In genomic region chr14:77170045-77170444, GRCh38 we compare ENCODE assay signal across 2 cellular contexts.
A peak's percentile ranks its signal among the peaks of the same experiment; 100 is the strongest.
TF ChIP-seq lines count a peak whose summit lies in the region.

No MANE protein-coding gene starts in this region.

TF ChIP-seq in HepG2, 621 proteins besides CTCF, POLR2A, EP300 and RAD21:
- TF ChIP-seq ZNF317 (CRISPR knock-in tag; IDR thresholded peaks at IDR 0.05), result peak; percentile 93
- no peak for TF ChIP-seq ZNF496 (CRISPR knock-in tag; IDR thresholded peaks at IDR 0.05; ENCODE audit: insufficient replicate concordance)
- TF ChIP-seq HNRNPK (IDR thresholded peaks at IDR 0.05; ENCODE audit: low read depth, low read length, poor library complexity, severe bottlenecking), result no peak

TF ChIP-seq in HEK293, 187 proteins besides CTCF, POLR2A, EP300 and RAD21:
- TF ChIP-seq SETDB1 (IDR thresholded peaks at IDR 0.05; ENCODE audit: insufficient read length, low read length) (peak; percentile 99), ZNF571 (tag by site-specific recombination; IDR thresholded peaks at IDR 0.05) (no peak), ZNF513 (tag by site-specific recombination; IDR thresholded peaks at IDR 0.05) (no peak), ZNF449 (tag by site-specific recombination; IDR thresholded peaks at IDR 0.05) (no peak), ZNF626 (tag by site-specific recombination; IDR thresholded peaks at IDR 0.05) (0 out of 2 replicates have a peak, but pooled peaks have one; percentile 14), RBAK (tag by site-specific recombination; IDR thresholded peaks at IDR 0.05) (no peak), ZNF311 (tag by site-specific recombination; IDR thresholded peaks at IDR 0.05; ENCODE audit: borderline replicate concordance) (no peak), IKZF3 (tag by site-specific recombination; IDR thresholded peaks at IDR 0.05) (no peak), ZBTB10 (tag by site-specific recombination; IDR thresholded peaks at IDR 0.05) (no peak), GLI4 (tag by site-specific recombination; IDR thresholded peaks at IDR 0.05) (no peak), KLF7 (tag by site-specific recombination; IDR thresholded peaks at IDR 0.05; ENCODE audit: borderline replicate concordance) (no peak), ZNF544 (tag by site-specific recombination; IDR thresholded peaks at IDR 0.05) (no peak), ZSCAN18 (tag by site-specific recombination; IDR thresholded peaks at IDR 0.05) (no peak), ZNF138 (tag by site-specific recombination; IDR thresholded peaks at IDR 0.05; ENCODE audit: borderline replicate concordance) (no peak), GLIS1 (tag by site-specific recombination; IDR thresholded peaks at IDR 0.05) (no peak), TRIM28 (IDR thresholded peaks at IDR 0.05; ENCODE audit: borderline replicate concordance, low read length) (peak; percentile 98), ZNF549 (tag by site-specific recombination; IDR thresholded peaks at IDR 0.05) (0 out of 2 replicates have a peak, but pooled peaks have one; percentile 6), ZNF426 (tag by site-specific recombination; IDR thresholded peaks at IDR 0.05) (no peak), ZBTB6 (tag by site-specific recombination; IDR thresholded peaks at IDR 0.05) (no peak), ZNF146 (tag by site-specific recombination; IDR thresholded peaks at IDR 0.05) (no peak), AEBP2 (tag by site-specific recombination; IDR thresholded peaks at IDR 0.05; ENCODE audit: borderline replicate concordance) (no peak), ZNF785 (tag by site-specific recombination; IDR thresholded peaks at IDR 0.05) (no peak)
